1 cellular context compared by ENCODE assay signal in the genomic region with DNA sequence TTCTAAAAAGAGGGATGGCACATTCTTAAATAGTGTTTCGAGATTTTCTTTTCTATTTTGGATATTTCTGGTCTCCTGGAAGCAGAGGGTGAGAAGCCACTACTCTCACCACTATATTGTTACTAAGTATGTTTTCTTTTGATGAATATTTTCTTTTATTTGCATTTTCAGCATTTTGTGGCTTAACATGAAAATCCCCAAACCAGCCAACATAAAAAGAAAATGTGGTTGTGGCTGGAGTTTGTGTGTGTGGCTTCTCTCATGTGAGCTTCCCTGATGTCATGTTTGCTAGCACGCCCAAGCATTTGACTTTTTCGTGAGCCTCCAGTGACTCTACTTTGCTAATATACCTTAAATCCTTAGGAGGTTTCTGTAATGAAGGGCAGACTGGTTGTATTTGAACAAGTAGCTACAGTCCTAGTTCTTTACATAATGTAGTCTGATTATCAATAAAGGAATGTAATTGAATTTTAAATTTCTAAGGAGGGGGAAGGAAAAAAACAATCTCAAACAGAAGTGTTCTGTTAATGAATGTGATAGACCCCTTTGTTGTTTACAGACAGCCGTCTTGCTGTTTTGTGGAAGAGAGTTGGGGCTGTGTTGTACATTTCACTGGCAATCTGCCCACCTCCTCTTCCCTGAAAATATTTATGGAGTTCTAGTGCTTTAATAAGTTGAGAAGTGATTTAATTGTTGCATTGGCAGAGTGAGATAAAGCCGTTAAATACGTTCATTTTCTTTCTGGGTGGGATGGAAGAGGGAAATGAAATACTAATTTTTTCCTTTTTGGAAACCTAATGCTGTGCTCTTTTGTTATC.
A peak's percentile ranks its signal among the peaks of the same experiment; 100 is the strongest.
TF ChIP-seq lines count a peak whose summit lies in the region.

No MANE protein-coding gene starts in this region.

TF ChIP-seq in GM12878, 131 proteins besides CTCF, POLR2A, EP300 and RAD21 (continued from another document and continues in another):
- TF ChIP-seq, protein P1, sequence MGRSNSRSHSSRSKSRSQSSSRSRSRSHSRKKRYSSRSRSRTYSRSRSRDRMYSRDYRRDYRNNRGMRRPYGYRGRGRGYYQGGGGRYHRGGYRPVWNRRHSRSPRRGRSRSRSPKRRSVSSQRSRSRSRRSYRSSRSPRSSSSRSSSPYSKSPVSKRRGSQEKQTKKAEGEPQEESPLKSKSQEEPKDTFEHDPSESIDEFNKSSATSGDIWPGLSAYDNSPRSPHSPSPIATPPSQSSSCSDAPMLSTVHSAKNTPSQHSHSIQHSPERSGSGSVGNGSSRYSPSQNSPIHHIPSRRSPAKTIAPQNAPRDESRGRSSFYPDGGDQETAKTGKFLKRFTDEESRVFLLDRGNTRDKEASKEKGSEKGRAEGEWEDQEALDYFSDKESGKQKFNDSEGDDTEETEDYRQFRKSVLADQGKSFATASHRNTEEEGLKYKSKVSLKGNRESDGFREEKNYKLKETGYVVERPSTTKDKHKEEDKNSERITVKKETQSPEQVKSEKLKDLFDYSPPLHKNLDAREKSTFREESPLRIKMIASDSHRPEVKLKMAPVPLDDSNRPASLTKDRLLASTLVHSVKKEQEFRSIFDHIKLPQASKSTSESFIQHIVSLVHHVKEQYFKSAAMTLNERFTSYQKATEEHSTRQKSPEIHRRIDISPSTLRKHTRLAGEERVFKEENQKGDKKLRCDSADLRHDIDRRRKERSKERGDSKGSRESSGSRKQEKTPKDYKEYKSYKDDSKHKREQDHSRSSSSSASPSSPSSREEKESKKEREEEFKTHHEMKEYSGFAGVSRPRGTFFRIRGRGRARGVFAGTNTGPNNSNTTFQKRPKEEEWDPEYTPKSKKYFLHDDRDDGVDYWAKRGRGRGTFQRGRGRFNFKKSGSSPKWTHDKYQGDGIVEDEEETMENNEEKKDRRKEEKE (IDR thresholded peaks at IDR 0.05), result no peak
- no peak for TF ChIP-seq SP1 (IDR thresholded peaks at IDR 0.05; ENCODE audit: low read depth, low read length)
- peak; percentile 74; the same call in 1 of the 2 replicates for TF ChIP-seq MEF2A (IDR thresholded peaks at IDR 0.05; ENCODE audit: insufficient read depth, low read depth, low read length)
- no peak for TF ChIP-seq YBX1 (IDR thresholded peaks at IDR 0.05)
- TF ChIP-seq, protein P2, sequence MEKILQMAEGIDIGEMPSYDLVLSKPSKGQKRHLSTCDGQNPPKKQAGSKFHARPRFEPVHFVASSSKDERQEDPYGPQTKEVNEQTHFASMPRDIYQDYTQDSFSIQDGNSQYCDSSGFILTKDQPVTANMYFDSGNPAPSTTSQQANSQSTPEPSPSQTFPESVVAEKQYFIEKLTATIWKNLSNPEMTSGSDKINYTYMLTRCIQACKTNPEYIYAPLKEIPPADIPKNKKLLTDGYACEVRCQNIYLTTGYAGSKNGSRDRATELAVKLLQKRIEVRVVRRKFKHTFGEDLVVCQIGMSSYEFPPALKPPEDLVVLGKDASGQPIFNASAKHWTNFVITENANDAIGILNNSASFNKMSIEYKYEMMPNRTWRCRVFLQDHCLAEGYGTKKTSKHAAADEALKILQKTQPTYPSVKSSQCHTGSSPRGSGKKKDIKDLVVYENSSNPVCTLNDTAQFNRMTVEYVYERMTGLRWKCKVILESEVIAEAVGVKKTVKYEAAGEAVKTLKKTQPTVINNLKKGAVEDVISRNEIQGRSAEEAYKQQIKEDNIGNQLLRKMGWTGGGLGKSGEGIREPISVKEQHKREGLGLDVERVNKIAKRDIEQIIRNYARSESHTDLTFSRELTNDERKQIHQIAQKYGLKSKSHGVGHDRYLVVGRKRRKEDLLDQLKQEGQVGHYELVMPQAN (conservative IDR thresholded peaks at IDR 0.05), result no peak
- TF ChIP-seq SRF (IDR thresholded peaks at IDR 0.05; ENCODE audit: low read depth in 2 of 2, low read length in 2 of 2), result no peak
- TF ChIP-seq TCF3 (IDR thresholded peaks at IDR 0.05; ENCODE audit: borderline replicate concordance, insufficient read depth, low read depth, low read length), result no peak
- TF ChIP-seq, protein P3, sequence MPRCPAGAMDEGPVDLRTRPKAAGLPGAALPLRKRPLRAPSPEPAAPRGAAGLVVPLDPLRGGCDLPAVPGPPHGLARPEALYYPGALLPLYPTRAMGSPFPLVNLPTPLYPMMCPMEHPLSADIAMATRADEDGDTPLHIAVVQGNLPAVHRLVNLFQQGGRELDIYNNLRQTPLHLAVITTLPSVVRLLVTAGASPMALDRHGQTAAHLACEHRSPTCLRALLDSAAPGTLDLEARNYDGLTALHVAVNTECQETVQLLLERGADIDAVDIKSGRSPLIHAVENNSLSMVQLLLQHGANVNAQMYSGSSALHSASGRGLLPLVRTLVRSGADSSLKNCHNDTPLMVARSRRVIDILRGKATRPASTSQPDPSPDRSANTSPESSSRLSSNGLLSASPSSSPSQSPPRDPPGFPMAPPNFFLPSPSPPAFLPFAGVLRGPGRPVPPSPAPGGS (IDR thresholded peaks at IDR 0.05; ENCODE audit: borderline replicate concordance, insufficient read depth, low read depth, low read length, poor library complexity, severe bottlenecking), result peak; percentile 50
- no peak for TF ChIP-seq ZNF274 (IDR thresholded peaks at IDR 0.05; ENCODE audit: insufficient read depth, insufficient read length)
- TF ChIP-seq, protein P4, sequence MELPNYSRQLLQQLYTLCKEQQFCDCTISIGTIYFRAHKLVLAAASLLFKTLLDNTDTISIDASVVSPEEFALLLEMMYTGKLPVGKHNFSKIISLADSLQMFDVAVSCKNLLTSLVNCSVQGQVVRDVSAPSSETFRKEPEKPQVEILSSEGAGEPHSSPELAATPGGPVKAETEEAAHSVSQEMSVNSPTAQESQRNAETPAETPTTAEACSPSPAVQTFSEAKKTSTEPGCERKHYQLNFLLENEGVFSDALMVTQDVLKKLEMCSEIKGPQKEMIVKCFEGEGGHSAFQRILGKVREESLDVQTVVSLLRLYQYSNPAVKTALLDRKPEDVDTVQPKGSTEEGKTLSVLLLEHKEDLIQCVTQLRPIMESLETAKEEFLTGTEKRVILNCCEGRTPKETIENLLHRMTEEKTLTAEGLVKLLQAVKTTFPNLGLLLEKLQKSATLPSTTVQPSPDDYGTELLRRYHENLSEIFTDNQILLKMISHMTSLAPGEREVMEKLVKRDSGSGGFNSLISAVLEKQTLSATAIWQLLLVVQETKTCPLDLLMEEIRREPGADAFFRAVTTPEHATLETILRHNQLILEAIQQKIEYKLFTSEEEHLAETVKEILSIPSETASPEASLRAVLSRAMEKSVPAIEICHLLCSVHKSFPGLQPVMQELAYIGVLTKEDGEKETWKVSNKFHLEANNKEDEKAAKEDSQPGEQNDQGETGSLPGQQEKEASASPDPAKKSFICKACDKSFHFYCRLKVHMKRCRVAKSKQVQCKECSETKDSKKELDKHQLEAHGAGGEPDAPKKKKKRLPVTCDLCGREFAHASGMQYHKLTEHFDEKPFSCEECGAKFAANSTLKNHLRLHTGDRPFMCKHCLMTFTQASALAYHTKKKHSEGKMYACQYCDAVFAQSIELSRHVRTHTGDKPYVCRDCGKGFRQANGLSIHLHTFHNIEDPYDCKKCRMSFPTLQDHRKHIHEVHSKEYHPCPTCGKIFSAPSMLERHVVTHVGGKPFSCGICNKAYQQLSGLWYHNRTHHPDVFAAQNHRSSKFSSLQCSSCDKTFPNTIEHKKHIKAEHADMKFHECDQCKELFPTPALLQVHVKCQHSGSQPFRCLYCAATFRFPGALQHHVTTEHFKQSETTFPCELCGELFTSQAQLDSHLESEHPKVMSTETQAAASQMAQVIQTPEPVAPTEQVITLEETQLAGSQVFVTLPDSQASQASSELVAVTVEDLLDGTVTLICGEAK (IDR thresholded peaks at IDR 0.05; ENCODE audit: borderline replicate concordance), result no peak
- TF ChIP-seq, protein P5, sequence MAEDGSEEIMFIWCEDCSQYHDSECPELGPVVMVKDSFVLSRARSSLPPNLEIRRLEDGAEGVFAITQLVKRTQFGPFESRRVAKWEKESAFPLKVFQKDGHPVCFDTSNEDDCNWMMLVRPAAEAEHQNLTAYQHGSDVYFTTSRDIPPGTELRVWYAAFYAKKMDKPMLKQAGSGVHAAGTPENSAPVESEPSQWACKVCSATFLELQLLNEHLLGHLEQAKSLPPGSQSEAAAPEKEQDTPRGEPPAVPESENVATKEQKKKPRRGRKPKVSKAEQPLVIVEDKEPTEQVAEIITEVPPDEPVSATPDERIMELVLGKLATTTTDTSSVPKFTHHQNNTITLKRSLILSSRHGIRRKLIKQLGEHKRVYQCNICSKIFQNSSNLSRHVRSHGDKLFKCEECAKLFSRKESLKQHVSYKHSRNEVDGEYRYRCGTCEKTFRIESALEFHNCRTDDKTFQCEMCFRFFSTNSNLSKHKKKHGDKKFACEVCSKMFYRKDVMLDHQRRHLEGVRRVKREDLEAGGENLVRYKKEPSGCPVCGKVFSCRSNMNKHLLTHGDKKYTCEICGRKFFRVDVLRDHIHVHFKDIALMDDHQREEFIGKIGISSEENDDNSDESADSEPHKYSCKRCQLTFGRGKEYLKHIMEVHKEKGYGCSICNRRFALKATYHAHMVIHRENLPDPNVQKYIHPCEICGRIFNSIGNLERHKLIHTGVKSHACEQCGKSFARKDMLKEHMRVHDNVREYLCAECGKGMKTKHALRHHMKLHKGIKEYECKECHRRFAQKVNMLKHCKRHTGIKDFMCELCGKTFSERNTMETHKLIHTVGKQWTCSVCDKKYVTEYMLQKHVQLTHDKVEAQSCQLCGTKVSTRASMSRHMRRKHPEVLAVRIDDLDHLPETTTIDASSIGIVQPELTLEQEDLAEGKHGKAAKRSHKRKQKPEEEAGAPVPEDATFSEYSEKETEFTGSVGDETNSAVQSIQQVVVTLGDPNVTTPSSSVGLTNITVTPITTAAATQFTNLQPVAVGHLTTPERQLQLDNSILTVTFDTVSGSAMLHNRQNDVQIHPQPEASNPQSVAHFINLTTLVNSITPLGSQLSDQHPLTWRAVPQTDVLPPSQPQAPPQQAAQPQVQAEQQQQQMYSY (CRISPR knock-in tag; IDR thresholded peaks at IDR 0.05), result no peak
- TF ChIP-seq, protein P6, sequence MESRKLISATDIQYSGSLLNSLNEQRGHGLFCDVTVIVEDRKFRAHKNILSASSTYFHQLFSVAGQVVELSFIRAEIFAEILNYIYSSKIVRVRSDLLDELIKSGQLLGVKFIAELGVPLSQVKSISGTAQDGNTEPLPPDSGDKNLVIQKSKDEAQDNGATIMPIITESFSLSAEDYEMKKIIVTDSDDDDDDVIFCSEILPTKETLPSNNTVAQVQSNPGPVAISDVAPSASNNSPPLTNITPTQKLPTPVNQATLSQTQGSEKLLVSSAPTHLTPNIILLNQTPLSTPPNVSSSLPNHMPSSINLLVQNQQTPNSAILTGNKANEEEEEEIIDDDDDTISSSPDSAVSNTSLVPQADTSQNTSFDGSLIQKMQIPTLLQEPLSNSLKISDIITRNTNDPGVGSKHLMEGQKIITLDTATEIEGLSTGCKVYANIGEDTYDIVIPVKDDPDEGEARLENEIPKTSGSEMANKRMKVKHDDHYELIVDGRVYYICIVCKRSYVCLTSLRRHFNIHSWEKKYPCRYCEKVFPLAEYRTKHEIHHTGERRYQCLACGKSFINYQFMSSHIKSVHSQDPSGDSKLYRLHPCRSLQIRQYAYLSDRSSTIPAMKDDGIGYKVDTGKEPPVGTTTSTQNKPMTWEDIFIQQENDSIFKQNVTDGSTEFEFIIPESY (IDR thresholded peaks at IDR 0.05), result no peak
- TF ChIP-seq, protein P7, sequence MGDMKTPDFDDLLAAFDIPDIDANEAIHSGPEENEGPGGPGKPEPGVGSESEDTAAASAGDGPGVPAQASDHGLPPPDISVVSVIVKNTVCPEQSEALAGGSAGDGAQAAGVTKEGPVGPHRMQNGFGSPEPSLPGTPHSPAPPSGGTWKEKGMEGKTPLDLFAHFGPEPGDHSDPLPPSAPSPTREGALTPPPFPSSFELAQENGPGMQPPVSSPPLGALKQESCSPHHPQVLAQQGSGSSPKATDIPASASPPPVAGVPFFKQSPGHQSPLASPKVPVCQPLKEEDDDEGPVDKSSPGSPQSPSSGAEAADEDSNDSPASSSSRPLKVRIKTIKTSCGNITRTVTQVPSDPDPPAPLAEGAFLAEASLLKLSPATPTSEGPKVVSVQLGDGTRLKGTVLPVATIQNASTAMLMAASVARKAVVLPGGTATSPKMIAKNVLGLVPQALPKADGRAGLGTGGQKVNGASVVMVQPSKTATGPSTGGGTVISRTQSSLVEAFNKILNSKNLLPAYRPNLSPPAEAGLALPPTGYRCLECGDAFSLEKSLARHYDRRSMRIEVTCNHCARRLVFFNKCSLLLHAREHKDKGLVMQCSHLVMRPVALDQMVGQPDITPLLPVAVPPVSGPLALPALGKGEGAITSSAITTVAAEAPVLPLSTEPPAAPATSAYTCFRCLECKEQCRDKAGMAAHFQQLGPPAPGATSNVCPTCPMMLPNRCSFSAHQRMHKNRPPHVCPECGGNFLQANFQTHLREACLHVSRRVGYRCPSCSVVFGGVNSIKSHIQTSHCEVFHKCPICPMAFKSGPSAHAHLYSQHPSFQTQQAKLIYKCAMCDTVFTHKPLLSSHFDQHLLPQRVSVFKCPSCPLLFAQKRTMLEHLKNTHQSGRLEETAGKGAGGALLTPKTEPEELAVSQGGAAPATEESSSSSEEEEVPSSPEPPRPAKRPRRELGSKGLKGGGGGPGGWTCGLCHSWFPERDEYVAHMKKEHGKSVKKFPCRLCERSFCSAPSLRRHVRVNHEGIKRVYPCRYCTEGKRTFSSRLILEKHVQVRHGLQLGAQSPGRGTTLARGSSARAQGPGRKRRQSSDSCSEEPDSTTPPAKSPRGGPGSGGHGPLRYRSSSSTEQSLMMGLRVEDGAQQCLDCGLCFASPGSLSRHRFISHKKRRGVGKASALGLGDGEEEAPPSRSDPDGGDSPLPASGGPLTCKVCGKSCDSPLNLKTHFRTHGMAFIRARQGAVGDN (IDR thresholded peaks at IDR 0.05), result no peak
- TF ChIP-seq SMAD1 (IDR thresholded peaks at IDR 0.05; ENCODE audit: low read depth, partially characterized antibody), result no peak
- no peak for TF ChIP-seq JUND (IDR thresholded peaks at IDR 0.05; ENCODE audit: low read depth, low read length)
- TF ChIP-seq TBL1XR1 (IDR thresholded peaks at IDR 0.05; ENCODE audit: low read depth, low read length), result peak; percentile 81
- TF ChIP-seq ZNF207 (IDR thresholded peaks at IDR 0.05; ENCODE audit: borderline replicate concordance), result no peak
- no peak for TF ChIP-seq MYC (IDR thresholded peaks at IDR 0.05; ENCODE audit: insufficient read depth, insufficient read length, insufficient replicate concordance, low read length, severe bottlenecking)
- no peak for TF ChIP-seq TAF1 (IDR thresholded peaks at IDR 0.05; ENCODE audit: borderline replicate concordance, low read depth, low read length)
- no peak; the same call in 1 of the 2 replicates for TF ChIP-seq JUNB (IDR thresholded peaks at IDR 0.05)
